Comparison of ENCODE assay signal across 10 cellular contexts in the genomic region with DNA sequence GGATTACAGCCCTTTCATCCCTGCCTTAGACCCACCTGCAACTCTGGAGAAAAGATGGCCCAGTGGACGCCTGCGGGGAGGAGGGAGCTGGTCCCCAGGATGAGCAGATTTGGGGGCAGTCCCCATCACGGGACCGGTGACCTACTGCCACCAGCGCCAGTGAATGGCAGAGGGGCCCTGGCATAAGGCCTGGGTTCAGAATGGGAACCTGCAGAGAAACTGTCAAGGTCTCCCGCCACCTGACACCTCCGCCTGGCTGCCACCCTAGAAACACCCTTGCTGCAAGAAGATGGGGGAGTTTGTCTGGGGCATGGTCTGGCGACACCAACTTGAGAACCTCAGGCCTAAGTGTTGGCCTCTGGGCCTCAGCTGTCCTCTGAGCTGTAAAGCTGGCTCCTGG.
DNase-seq lines count a peak whose midpoint lies in the region; ATAC-seq and TF ChIP-seq lines count a peak whose summit lies in the region.
"Had no signal": no experiment of that assay in that cellular context is flagged by ENCODE, and none has a peak within 500 bp of the region (broad histone marks: within the 10 kb centered on the region; RNA-seq: fewer than 3 reads in every experiment).

No MANE protein-coding gene starts in this region.

- H3K36me3 ChIP-seq in RWPE2 (ENCODE audit: low read depth) (peaks cover 17% of the 10 kb centered on the region), prostate gland (no peaks in the 10 kb centered on the region)

- peak overlapping the region; percentile 74 for H3K4me3 Mint-ChIP-seq in CD4-positive, alpha-beta T cell

- peak overlapping the region; percentile 75 for H3K27ac ChIP-seq in CD4-positive, alpha-beta T cell (ENCODE audit: low read depth, low read length)
- H3K27ac ChIP-seq in RWPE2 (ENCODE audit: poor library complexity, severe bottlenecking) (peak overlapping the region; percentile 97), prostate gland (peak overlapping the region; percentile 74 to 77)

- H3K4me3 ChIP-seq in RWPE2 (ENCODE audit: severe bottlenecking) (no peak overlapping the region), foreskin fibroblast (ENCODE audit: low read depth in 1 of 2, low read length in 2 of 2) (peak overlapping the region; percentile 6 to 7), prostate gland (no peak overlapping the region)

- no peaks in the 10 kb centered on the region for H3K9me3 ChIP-seq in CD4-positive, alpha-beta T cell (ENCODE audit: control insufficient read depth, low read length)
- H3K9me3 ChIP-seq in RWPE2 (ENCODE audit: severe bottlenecking) (no peaks in the 10 kb centered on the region), prostate gland (no peaks in the 10 kb centered on the region)

- ATAC-seq in CD4-positive, alpha-beta T cell (ENCODE audit: poor library complexity), result no peak
- ATAC-seq in RWPE2 (ENCODE audit: low read depth), result no peak
- ATAC-seq in HG03432 (IDR thresholded peaks at IDR 0.05; ENCODE audit: unreplicated experiment), result no peak
- ATAC-seq in GM18909 (IDR thresholded peaks at IDR 0.05; ENCODE audit: poor library complexity, unreplicated experiment), result no peak

- peak overlapping the region; percentile 97 for H3K27ac Mint-ChIP-seq in CD4-positive, alpha-beta T cell

- WGBS in prostate gland, result 70% methylated on average over 8 of the region's 8 CpGs

- H3K9me3 Mint-ChIP-seq in CD4-positive, alpha-beta T cell, result no peaks in the 10 kb centered on the region

- intact Hi-C loops in CD4-positive, alpha-beta T cell (cut with DNase I, micrococcal nuclease), result loop anchor here (2.0 to 5.0 kb wide), 4 partner anchors 16 to 144 kb away; no protein-coding TSS in a partner anchor
- intact Hi-C loops in prostate gland (cut with DNase I), result loop anchor here (5.0 kb wide), 1 partner anchor 49 kb away; no protein-coding TSS in a partner anchor

- CTCF ChIA-PET in CD4-positive, alpha-beta T cell (lab: Charles Lee), result no interaction called here

- POLR2A ChIA-PET in CD4-positive, alpha-beta T cell (lab: Charles Lee), result interaction anchor here (0.8 to 9.9 kb wide), 9 partner anchors 10 to 654 kb away, joined by 3 to 90 read pairs (median 9); partner anchors contain the start of gene TMC8

- DNase-seq in CD4-positive, alpha-beta T cell, result no peak
- DNase-seq in RWPE2 (ENCODE audit: low spot score) (no peak), foreskin fibroblast (no peak), prostate gland (ENCODE audit: low spot score) (no peak), GF-D8 (lab: John Stamatoyannopoulos, UW) (no peak), NCI-H2227 (lab: John Stamatoyannopoulos, UW; ENCODE audit: unreplicated experiment) (no peak)
- DNase-seq: NCI-H187, RPMI8226 had no signal

- TF ChIP-seq CTCF in CD4-positive, alpha-beta T cell (IDR thresholded peaks at IDR 0.05), result no peak
- TF ChIP-seq CTCF in RWPE2 (IDR thresholded peaks at IDR 0.05; ENCODE audit: poor library complexity, severe bottlenecking) (no peak), foreskin fibroblast (IDR thresholded peaks at IDR 0.05; ENCODE audit: low read depth, low read length) (no peak), prostate gland (IDR thresholded peaks at IDR 0.05) (no peak)

- peaks cover 84% of the 10 kb centered on the region for H3K4me1 Mint-ChIP-seq in CD4-positive, alpha-beta T cell (ENCODE audit: low read depth)

- peaks cover 69% of the 10 kb centered on the region for H3K4me1 ChIP-seq in RWPE2 (ENCODE audit: insufficient read depth, poor library complexity, severe bottlenecking)
- H3K4me1 ChIP-seq in prostate gland (replicated peaks), result peaks cover 51% of the 10 kb centered on the region

- no peak for TF ChIP-seq POLR2A in prostate gland (IDR thresholded peaks at IDR 0.05)

- no peaks in the 10 kb centered on the region for H3K27me3 Mint-ChIP-seq in CD4-positive, alpha-beta T cell

- no peaks in the 10 kb centered on the region for H3K27me3 ChIP-seq in CD4-positive, alpha-beta T cell (ENCODE audit: control insufficient read depth, insufficient read depth, low read length)
- H3K27me3 ChIP-seq in RWPE2 (ENCODE audit: insufficient read depth, poor library complexity, severe bottlenecking), result no peaks in the 10 kb centered on the region
- no peaks in the 10 kb centered on the region for H3K27me3 ChIP-seq in prostate gland (replicated peaks; ENCODE audit: insufficient read depth)

- peaks cover 79% of the 10 kb centered on the region for H3K36me3 Mint-ChIP-seq in CD4-positive, alpha-beta T cell (ENCODE audit: low read depth)

Comparison
In these comparisons a context has a peak if more than half of its experiments do, and no peak if none do; other contexts are left out.
1. H3K4me3 ChIP-seq: peak in foreskin fibroblast (2 of 2); none in RWPE2 (single experiment) and prostate gland (0 of 2).
2. Peak in every context shown above with its lines, with median percentiles within 50 percentile points of each other: H3K27ac ChIP-seq.